In the genomic region with DNA sequence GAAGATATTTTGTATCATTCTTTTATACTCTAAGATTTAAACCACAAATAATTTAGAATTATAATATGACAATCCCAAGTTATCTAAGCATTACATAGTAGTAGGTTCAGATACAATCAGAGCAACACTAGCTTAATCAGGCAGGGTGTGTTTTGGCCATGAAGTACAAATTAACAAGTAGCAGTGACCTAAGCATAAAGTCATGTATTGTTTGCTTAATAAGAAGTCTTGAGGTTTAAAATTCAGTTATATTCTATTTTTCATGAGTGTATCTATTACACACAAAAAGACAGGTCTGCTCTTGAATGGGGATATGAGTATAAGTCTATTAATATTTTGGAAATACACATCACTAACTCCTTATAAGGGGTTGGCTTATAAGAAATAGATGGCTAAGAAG, we compare ENCODE assay signal across 37 cellular contexts. TPM values are rescaled to one million over a fixed set of nuclear protein-coding genes. Genes with fewer than 3 reads are reported as not detected.
"Had no signal": no experiment of that assay in that cellular context is flagged by ENCODE, and none has a peak within 500 bp of the region (broad histone marks: within the 10 kb centered on the region; RNA-seq: fewer than 3 reads in every experiment).

No MANE protein-coding gene starts in this region.

- H3K4me3 ChIP-seq: MG63 had no signal

- DNase-seq: Karpas-422, Kasumi-1, MG63, MM.1S, MV-4-11, NCI-H1048, NCI-H1092, NCI-H1092 treated with DMSO at 0.1 percent for 48 hours, NCI-H1105, NCI-H1105 treated with DMSO at 0.1 percent for 48 hours, NCI-H1417, NCI-H1417 treated with DMSO at 0.1 percent for 48 hours, NCI-H1436, NCI-H1436 treated with DMSO at 0.1 percent for 48 hours, NCI-H146, NCI-H1694, NCI-H1694 treated with DMSO at 0.1 percent for 48 hours, NCI-H187, NCI-H187 treated with DMSO at 0.1 percent for 48 hours, NCI-H1930, NCI-H2029, NCI-H2029 treated with DMSO at 0.1 percent for 48 hours, NCI-H2081, NCI-H2081 treated with DMSO at 0.1 percent for 48 hours, NCI-H2107, NCI-H2171, NCI-H2171 treated with DMSO at 0.1 percent for 48 hours, NCI-H2227 treated with DMSO at 0.1 percent for 48 hours, NCI-H226, NCI-H345, NCI-H446, NCI-H446 treated with DMSO at 0.1 percent for 48 hours, NCI-H510A, NCI-H510A treated with DMSO at 0.1 percent for 48 hours had no signal

- H3K27me3 ChIP-seq: MG63 had no signal

- H3K36me3 ChIP-seq: MG63 had no signal

RNA-seq across cellular contexts. Expression of a gene that starts 39.9 kb away (rescaled TPM):
- total RNA-seq: LHCN-M2, M059J, NCI-H460 had no signal
